In the genomic region with DNA sequence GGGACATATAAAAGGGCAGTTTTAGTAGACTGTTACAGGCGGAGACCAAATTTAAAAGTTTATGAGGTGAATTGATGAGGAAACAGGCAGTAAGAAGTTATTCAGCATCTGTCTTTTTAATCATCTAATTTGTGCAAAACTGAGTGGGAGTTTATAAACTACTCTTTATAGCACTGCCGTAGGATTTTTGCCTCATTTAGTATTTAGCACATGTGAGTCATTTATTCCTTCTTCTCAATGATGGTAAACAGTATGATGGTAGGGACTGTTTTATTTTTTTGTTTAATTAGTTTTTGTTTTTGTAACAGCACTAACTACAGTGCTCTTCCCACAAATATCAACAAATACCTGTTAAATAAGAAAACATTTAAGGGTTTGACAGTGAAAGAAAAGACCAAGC, we compare ENCODE assay signal across 20 cellular contexts. TPM values are rescaled to one million over a fixed set of nuclear protein-coding genes. Genes with fewer than 3 reads are reported as not detected.
DNase-seq lines count a peak whose midpoint lies in the region; ATAC-seq and TF ChIP-seq lines count a peak whose summit lies in the region.
"Had no signal": no experiment of that assay in that cellular context is flagged by ENCODE, and none has a peak within 500 bp of the region (broad histone marks: within the 10 kb centered on the region; RNA-seq: fewer than 3 reads in every experiment).

No MANE protein-coding gene starts in this region.

- no peaks in the 10 kb centered on the region for H3K27me3 Mint-ChIP-seq in activated T-cell treated with anti-CD3 and anti-CD28 coated beads, Interleukin-2, amount 50 U/mL, for 24 hours
- no peaks in the 10 kb centered on the region for H3K27me3 Mint-ChIP-seq in GM23338 (ENCODE audit: insufficient read depth, low read depth, poor library complexity)
- no peaks in the 10 kb centered on the region for H3K27me3 Mint-ChIP-seq in activated T-helper 1 cell treated with anti-CD3 and anti-CD28 coated beads, Interleukin-12 subunit alpha, Interleukin-12 subunit beta, Interleukin-2, Interleukin-4 antibody, amounts not matched to agents 30 ng/mL and 10 ng/mL and 1 ng/mL, durations not matched to agents 14 hours and 24 hours and 36 hours (ENCODE audit: insufficient read depth)

- DNase-seq in activated T-cell treated with anti-CD3 and anti-CD28 coated beads, Interleukin-2, amount 50 U/mL, for 24 hours: no peak
- no peak for DNase-seq in activated T-cell treated with anti-CD3 and anti-CD28 coated beads, Interleukin-2, amount 50 U/mL, for 48 hours
- DNase-seq in GM23338 (ENCODE audit: low spot score): no peak
- no peak for DNase-seq in activated T-helper 1 cell treated with anti-CD3 and anti-CD28 coated beads, Interleukin-12 subunit alpha, Interleukin-12 subunit beta, Interleukin-2, Interleukin-4 antibody, amounts not matched to agents 30 ng/mL and 10 ng/mL and 1 ng/mL, durations not matched to agents 14 hours and 24 hours and 36 hours (ENCODE audit: low spot score)
- DNase-seq in fibroblast of villous mesenchyme (ENCODE audit: low read depth): peak; percentile 57
- no peak for DNase-seq in DMS153 treated with DMSO at 0.1 percent for 48 hours (lab: John Stamatoyannopoulos, UW; ENCODE audit: unreplicated experiment)
- no peak for DNase-seq in occipital lobe (lab: John Stamatoyannopoulos, UW)
- no peak for DNase-seq in NCI-H82 treated with DMSO at 0.1 percent for 48 hours (lab: John Stamatoyannopoulos, UW; ENCODE audit: unreplicated experiment)
- DNase-seq: AML-193; CD4-positive, CD25-positive, alpha-beta regulatory T cell; DND-41; NCI-H1436 treated with DMSO at 0.1 percent for 48 hours; NCI-H2081; NCI-H510A; NCI-H82; Right ventricle myocardium superior had no signal

- H3K9me2 ChIP-seq in GM23338 (ENCODE audit: insufficient read depth): no peaks in the 10 kb centered on the region

- peaks cover 3% of the 10 kb centered on the region for H3K36me3 Mint-ChIP-seq in activated T-cell treated with anti-CD3 and anti-CD28 coated beads, Interleukin-2, amount 50 U/mL, for 24 hours (ENCODE audit: low read depth)
- no peaks in the 10 kb centered on the region for H3K36me3 Mint-ChIP-seq in GM23338 (ENCODE audit: low read depth)
- H3K36me3 Mint-ChIP-seq in activated T-helper 1 cell treated with anti-CD3 and anti-CD28 coated beads, Interleukin-12 subunit alpha, Interleukin-12 subunit beta, Interleukin-2, Interleukin-4 antibody, amounts not matched to agents 30 ng/mL and 10 ng/mL and 1 ng/mL, durations not matched to agents 14 hours and 24 hours and 36 hours (ENCODE audit: low read depth): no peaks in the 10 kb centered on the region

- no peaks in the 10 kb centered on the region for H3K36me3 ChIP-seq in GM23338 (ENCODE audit: insufficient read depth)
- H3K36me3 ChIP-seq: HAP-1 had no signal

- peaks cover 21% of the 10 kb centered on the region for H3K4me1 Mint-ChIP-seq in activated T-cell treated with anti-CD3 and anti-CD28 coated beads, Interleukin-2, amount 50 U/mL, for 24 hours (ENCODE audit: low read depth)
- H3K4me1 Mint-ChIP-seq in GM23338: no peaks in the 10 kb centered on the region; the same call in 1 of the 3 replicates
- H3K4me1 Mint-ChIP-seq in activated T-helper 1 cell treated with anti-CD3 and anti-CD28 coated beads, Interleukin-12 subunit alpha, Interleukin-12 subunit beta, Interleukin-2, Interleukin-4 antibody, amounts not matched to agents 30 ng/mL and 10 ng/mL and 1 ng/mL, durations not matched to agents 14 hours and 24 hours and 36 hours (ENCODE audit: low read depth): peaks cover 22% of the 10 kb centered on the region

- H3K27me3 ChIP-seq in GM23338 (ENCODE audit: insufficient read depth): no peaks in the 10 kb centered on the region

- no peak overlapping the region for H2AFZ ChIP-seq in GM23338

- intact Hi-C loops in activated T-helper 1 cell treated with anti-CD3 and anti-CD28 coated beads, Interleukin-12 subunit alpha, Interleukin-12 subunit beta, Interleukin-2, Interleukin-4 antibody, amounts not matched to agents 30 ng/mL and 10 ng/mL and 1 ng/mL, durations not matched to agents 14 hours and 24 hours and 36 hours (cut with micrococcal nuclease): loop anchor here (1.0 kb wide), 1 partner anchor 20 kb away; the partner anchor contains the start of gene TOGARAM1

- 0 out of 2 replicates have a peak overlapping the region, but pooled peaks have one; percentile 5 for H3K27ac ChIP-seq in GM23338 (ENCODE audit: low read depth)
- H3K27ac ChIP-seq: SK-N-MC had no signal

- H3K4me2 ChIP-seq in GM23338: no peak overlapping the region

- 0 out of 2 replicates have a peak, but pooled peaks cover 11% of the 10 kb centered on the region for H4K20me1 ChIP-seq in GM23338 (replicated peaks; ENCODE audit: insufficient read depth)

- no peaks in the 10 kb centered on the region for H3K4me1 ChIP-seq in GM23338 (ENCODE audit: insufficient read depth)

- H3K9me3 Mint-ChIP-seq in activated T-cell treated with anti-CD3 and anti-CD28 coated beads, Interleukin-2, amount 50 U/mL, for 24 hours: no peaks in the 10 kb centered on the region
- no peaks in the 10 kb centered on the region for H3K9me3 Mint-ChIP-seq in GM23338
- H3K9me3 Mint-ChIP-seq in activated T-helper 1 cell treated with anti-CD3 and anti-CD28 coated beads, Interleukin-12 subunit alpha, Interleukin-12 subunit beta, Interleukin-2, Interleukin-4 antibody, amounts not matched to agents 30 ng/mL and 10 ng/mL and 1 ng/mL, durations not matched to agents 14 hours and 24 hours and 36 hours: no peaks in the 10 kb centered on the region
- H3K9me3 Mint-ChIP-seq: CD4-positive, CD25-positive, alpha-beta regulatory T cell had no signal

- no peak overlapping the region for H3K4me3 Mint-ChIP-seq in activated T-cell treated with anti-CD3 and anti-CD28 coated beads, Interleukin-2, amount 50 U/mL, for 24 hours
- no peak overlapping the region for H3K4me3 Mint-ChIP-seq in GM23338
- H3K4me3 Mint-ChIP-seq in activated T-helper 1 cell treated with anti-CD3 and anti-CD28 coated beads, Interleukin-12 subunit alpha, Interleukin-12 subunit beta, Interleukin-2, Interleukin-4 antibody, amounts not matched to agents 30 ng/mL and 10 ng/mL and 1 ng/mL, durations not matched to agents 14 hours and 24 hours and 36 hours: no peak overlapping the region
- H3K4me3 Mint-ChIP-seq: CD4-positive, CD25-positive, alpha-beta regulatory T cell had no signal

- no peak for TF ChIP-seq CTCF in GM23338 (conservative IDR thresholded peaks at IDR 0.05; ENCODE audit: low read depth in 2 of 2)
- TF ChIP-seq CTCF in fibroblast of villous mesenchyme (IDR thresholded peaks at IDR 0.05; ENCODE audit: insufficient read depth, low read depth, low read length): no peak

- peak overlapping the region; percentile 26 for H3K27ac Mint-ChIP-seq in activated T-cell treated with anti-CD3 and anti-CD28 coated beads, Interleukin-2, amount 50 U/mL, for 24 hours
- H3K27ac Mint-ChIP-seq in GM23338: no peak overlapping the region
- H3K27ac Mint-ChIP-seq in activated T-helper 1 cell treated with anti-CD3 and anti-CD28 coated beads, Interleukin-12 subunit alpha, Interleukin-12 subunit beta, Interleukin-2, Interleukin-4 antibody, amounts not matched to agents 30 ng/mL and 10 ng/mL and 1 ng/mL, durations not matched to agents 14 hours and 24 hours and 36 hours: peak overlapping the region; percentile 47

- no peak overlapping the region for H3K4me3 ChIP-seq in GM23338
- H3K4me3 ChIP-seq in fibroblast of villous mesenchyme (ENCODE audit: low read depth, low read length): no peak overlapping the region
- H3K4me3 ChIP-seq: HAP-1, K562, SK-N-MC had no signal

- H3K79me2 ChIP-seq in GM23338 (replicated peaks; ENCODE audit: insufficient read depth): peaks cover 61% of the 10 kb centered on the region

- no peak for ATAC-seq in GM23338
- ATAC-seq: K562, Panc1 had no signal

- no peaks in the 10 kb centered on the region for H3F3A ChIP-seq in GM23338 (replicated peaks; ENCODE audit: low read depth)

TF ChIP-seq in GM23338, 12 proteins besides CTCF, POLR2A, EP300 and RAD21 (continues in another document):
- no peak for TF ChIP-seq EZH2phosphoT487 (IDR thresholded peaks at IDR 0.05; ENCODE audit: unreplicated experiment)

RNA-seq across cellular contexts. Expression of gene TOGARAM1, which starts 20.6 kb away (rescaled TPM):
- total RNA-seq in GM23338 (2014; rRNA removed; shearing (Covaris generic)): 9.8 and 10.8 TPM in 2 replicates
- polyA plus RNA-seq in GM23338 (2016; fragmentation: Nextera tagmentation; extraction: Ambion mirVana): 5.8 and 9.6 TPM in 2 replicates
- total RNA-seq in activated T-helper 1 cell treated with anti-CD3 and anti-CD28 coated beads, Interleukin-12 subunit alpha, Interleukin-12 subunit beta, Interleukin-2, Interleukin-4 antibody, amounts not matched to agents 30 ng/mL and 10 ng/mL and 1 ng/mL, durations not matched to agents 14 hours and 24 hours and 36 hours: 9.3 TPM in 2 replicates
- total RNA-seq in fibroblast of villous mesenchyme (15.1 and 22.5 TPM in 2 replicates), occipital lobe (91.1 TPM)

RNA-seq across cellular contexts. Expression of gene KLHL28, which starts 20.8 kb away (rescaled TPM):
- total RNA-seq in GM23338 (2014; rRNA removed; shearing (Covaris generic)): 9.9 and 10.6 TPM in 2 replicates
- polyA plus RNA-seq in GM23338 (2016; fragmentation: Nextera tagmentation; extraction: Ambion mirVana): 5.3 and 7.7 TPM in 2 replicates
- total RNA-seq in activated T-helper 1 cell treated with anti-CD3 and anti-CD28 coated beads, Interleukin-12 subunit alpha, Interleukin-12 subunit beta, Interleukin-2, Interleukin-4 antibody, amounts not matched to agents 30 ng/mL and 10 ng/mL and 1 ng/mL, durations not matched to agents 14 hours and 24 hours and 36 hours: 15.9 and 16.9 TPM in 2 replicates
- 9.5 and 9.7 TPM in 2 replicates for total RNA-seq in fibroblast of villous mesenchyme
- total RNA-seq in occipital lobe: 56.0 TPM
